In genomic region chr1:171480035-171480434, GRCh38 we compare ENCODE assay signal across 1 cellular context.
TF ChIP-seq lines count a peak whose summit lies in the region.

No MANE protein-coding gene starts in this region.

TF ChIP-seq in HepG2, 621 proteins besides CTCF, POLR2A, EP300 and RAD21:
- TF ChIP-seq ZBTB38 (CRISPR knock-in tag; IDR thresholded peaks at IDR 0.05) (no peak), IKZF4 (CRISPR knock-in tag; IDR thresholded peaks at IDR 0.05; ENCODE audit: borderline replicate concordance, low read depth, not compliant biosample characterization) (no peak), MAFF (IDR thresholded peaks at IDR 0.05; ENCODE audit: low read depth, low read length) (peak; percentile 98), MAFK (conservative IDR thresholded peaks at IDR 0.05 in 1 of 2, IDR thresholded peaks at IDR 0.05 in 1 of 2; ENCODE audit: low read length in 2 of 2) (peak; percentile 97 to 98), SIN3B (IDR thresholded peaks at IDR 0.05; ENCODE audit: low read length) (no peak), GPBP1L1 (CRISPR knock-in tag; IDR thresholded peaks at IDR 0.05) (no peak)
